Comparison of ENCODE assay signal across 26 cellular contexts in the genomic region with DNA sequence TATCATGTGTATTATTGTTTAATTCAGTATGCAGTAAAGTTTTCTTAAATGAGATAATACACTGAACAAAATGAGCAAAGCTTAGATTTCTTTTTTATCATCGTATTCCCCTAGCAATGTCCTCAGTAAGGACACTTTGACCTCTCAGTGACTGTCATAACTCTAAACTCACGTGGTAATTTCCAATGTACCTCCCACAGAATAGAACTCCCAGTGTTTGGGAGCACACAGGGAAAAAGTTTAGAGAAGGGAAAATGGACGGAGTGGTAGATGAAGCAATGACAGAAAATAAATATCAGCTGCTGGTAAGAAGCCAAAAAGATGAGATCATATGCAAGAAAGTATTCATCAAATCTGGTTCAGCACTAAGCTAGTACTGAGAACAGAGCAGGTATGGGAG.
DNase-seq lines count a peak whose midpoint lies in the region; ATAC-seq and TF ChIP-seq lines count a peak whose summit lies in the region.
"Had no signal": no experiment of that assay in that cellular context is flagged by ENCODE, and none has a peak within 500 bp of the region (broad histone marks: within the 10 kb centered on the region; RNA-seq: fewer than 3 reads in every experiment).

No MANE protein-coding gene starts in this region.

- no peaks in the 10 kb centered on the region for H3K36me3 ChIP-seq in right lobe of liver
- H3K36me3 ChIP-seq: BLaER1 treated with 17β-estradiol and CSF1 and Interleukin-3, amounts not matched to agents 10 nM and 100 nM; SJCRH30 had no signal

- DNase-seq in NCI-H226, result peak; percentile 33
- DNase-seq in choroid plexus epithelial cell (ENCODE audit: low read depth), result peak; percentile 7
- DNase-seq in fibroblast of the conjunctiva (ENCODE audit: low read depth), result peak; percentile 0
- DNase-seq in right lobe of liver, result no peak
- no peak for DNase-seq in UCSD-AML1 (lab: John Stamatoyannopoulos, UW; ENCODE audit: unreplicated experiment)
- no peak for DNase-seq in NCI-H187 treated with DMSO at 0.1 percent for 48 hours (lab: John Stamatoyannopoulos, UW)
- DNase-seq: AML-193; CD4-positive, alpha-beta T cell; H9; NCI-H1048; NCI-H1417; NCI-H1694; NCI-H2081; NCI-H345; NCI-H510A treated with DMSO at 0.1 percent for 48 hours; NCI-H774; NK-92 treated with Interleukin-12 subunit alpha and Interleukin-12 subunit beta, amount 100 ng/mL, for 24 hours; PC-9; SJCRH30 had no signal

- no peaks in the 10 kb centered on the region for H3K9me3 ChIP-seq in right lobe of liver
- H3K9me3 ChIP-seq: BLaER1 treated with 17β-estradiol and CSF1 and Interleukin-3, amounts not matched to agents 10 nM and 100 nM; SJCRH30 had no signal

- 8% methylated on average over 3 of the region's 3 CpGs for WGBS in right lobe of liver (ENCODE audit: insufficient coverage, low coverage, low lambda C conversion rate, missing lambda C conversion rate)

- H3K4me1 ChIP-seq in right lobe of liver, result peaks cover 0 to 20% (median 0%) of the 10 kb centered on the region in 4 donors
- H3K4me1 ChIP-seq: BLaER1 treated with 17β-estradiol and CSF1 and Interleukin-3, amounts not matched to agents 10 nM and 100 nM; SJCRH30 had no signal

- TF ChIP-seq POLR2A in right lobe of liver (IDR thresholded peaks at IDR 0.05), result no peak

- peak overlapping the region in 1 of 3 donors; percentile 52 for H3K27ac ChIP-seq in right lobe of liver
- H3K27ac ChIP-seq: BLaER1 treated with 17β-estradiol and CSF1 and Interleukin-3, amounts not matched to agents 10 nM and 100 nM; KMS-11; PC-9; SJCRH30 had no signal

- intact Hi-C loops in right lobe of liver (cut with DNase I), result no loop called here

- ATAC-seq in right lobe of liver (peak; percentile 49 to 94 (median 74)), HG02763 (IDR thresholded peaks at IDR 0.05; ENCODE audit: unreplicated experiment) (no peak), HG02885 (IDR thresholded peaks at IDR 0.05; ENCODE audit: poor library complexity, unreplicated experiment) (no peak)
- ATAC-seq: GM23338, Right ventricle myocardium inferior, SK-N-SH treated with all-trans-retinoic acid at 6 μM for 48 hours had no signal

- TF ChIP-seq CTCF in choroid plexus epithelial cell (conservative IDR thresholded peaks at IDR 0.05; ENCODE audit: low read depth, low read length) (no peak), right lobe of liver (IDR thresholded peaks at IDR 0.05) (no peak)

- H3K27me3 ChIP-seq in right lobe of liver, result no peaks in the 10 kb centered on the region
- H3K27me3 ChIP-seq: BLaER1 treated with 17β-estradiol and CSF1 and Interleukin-3, amounts not matched to agents 10 nM and 100 nM; SJCRH30 had no signal

- no peak overlapping the region for H3K4me3 ChIP-seq in choroid plexus epithelial cell (ENCODE audit: low read depth, low read length)
- H3K4me3 ChIP-seq in right lobe of liver, result no peak overlapping the region
- H3K4me3 ChIP-seq: BLaER1 treated with 17β-estradiol and CSF1 and Interleukin-3, amounts not matched to agents 10 nM and 100 nM; GM23338; PC-9; SJCRH30 had no signal

Comparison
In these comparisons a context has a peak if more than half of its experiments do, and no peak if none do; other contexts are left out.
1. DNase-seq: peak in NCI-H226 (single experiment), choroid plexus epithelial cell (single experiment) and fibroblast of the conjunctiva (single experiment); none in right lobe of liver (0 of 3), UCSD-AML1 (single experiment) and NCI-H187 treated with DMSO at 0.1 percent for 48 hours (single experiment).
2. ATAC-seq: peak in right lobe of liver (4 of 4); none in HG02763 (single experiment) and HG02885 (single experiment).